ENCODE assay signal across 8 cellular contexts in genomic region chr5:150625831-150626746, GRCh38. TPM values are rescaled to one million over a fixed set of nuclear protein-coding genes. Genes with fewer than 3 reads are reported as not detected.
DNase-seq lines count a peak whose midpoint lies in the region; ATAC-seq and TF ChIP-seq lines count a peak whose summit lies in the region.

No MANE protein-coding gene starts in this region.

- H3K4me1 Mint-ChIP-seq in CD8-positive, alpha-beta memory T cell = peaks cover 11 to 22% (median 15%) of the 10 kb centered on the region in 3 donors

- POLR2A ChIA-PET in CD8-positive, alpha-beta memory T cell (lab: Charles Lee) = no interaction called here

- peak overlapping the region in 3 of 7 donors; percentile 15 to 34 (median 32) for H3K4me3 Mint-ChIP-seq in CD8-positive, alpha-beta memory T cell

- H3K9ac ChIP-seq in duodenal mucosa (ENCODE audit: low read depth in 1 of 2, low read length in 2 of 2) = peak overlapping the region; percentile 76 to 77

- ATAC-seq in GM19043 (IDR thresholded peaks at IDR 0.05; ENCODE audit: low read depth, unreplicated experiment) (peak; percentile 42), HG03097 (IDR thresholded peaks at IDR 0.05; ENCODE audit: low FRiP score, unreplicated experiment) (peak; percentile 43), omental fat pad (ENCODE audit: low FRiP score) (no peak)

- no peak overlapping the region for H3K27ac Mint-ChIP-seq in CD8-positive, alpha-beta memory T cell

- H3K9me3 Mint-ChIP-seq in CD8-positive, alpha-beta memory T cell = no peaks in the 10 kb centered on the region

- peaks cover 0 to 4% (median 0%) of the 10 kb centered on the region in 3 donors for H3K36me3 Mint-ChIP-seq in CD8-positive, alpha-beta memory T cell

- no peaks in the 10 kb centered on the region for H3K27me3 ChIP-seq in duodenal mucosa (ENCODE audit: control insufficient read depth in 1 of 2, insufficient read depth in 2 of 2, low read length in 2 of 2)
- peaks cover 12% of the 10 kb centered on the region for H3K27me3 ChIP-seq in CD8-positive, alpha-beta memory T cell (ENCODE audit: insufficient read depth, low read length, poor library complexity, severe bottlenecking)

- intact Hi-C loops in posterior vena cava (cut with DNase I) = no loop called here

- H3K4me1 ChIP-seq in duodenal mucosa (ENCODE audit: control insufficient read depth in 1 of 2, insufficient read depth in 2 of 2, low read length in 2 of 2) = peaks cover 41 to 47% of the 10 kb centered on the region in 2 donors
- peaks cover 13% of the 10 kb centered on the region for H3K4me1 ChIP-seq in CD8-positive, alpha-beta memory T cell (ENCODE audit: insufficient read depth, low read length)

- H3K27ac ChIP-seq in duodenal mucosa (ENCODE audit: low read depth, low read length) (peak overlapping the region; percentile 82), skin epidermis (peak overlapping the region in 16 of 21 experiments; percentile 29 to 93 (median 84))
- H3K27ac ChIP-seq in CD8-positive, alpha-beta memory T cell (ENCODE audit: low read depth, low read length) = no peak overlapping the region

- peak overlapping the region; percentile 71 to 82 for H3K4me3 ChIP-seq in duodenal mucosa (ENCODE audit: low read depth in 1 of 2, low read length in 2 of 2)
- peak overlapping the region; percentile 47 to 67 (median 56) for H3K4me3 ChIP-seq in skin epidermis
- H3K4me3 ChIP-seq in CD8-positive, alpha-beta memory T cell (ENCODE audit: low read length) = no peak overlapping the region

- CTCF ChIA-PET in CD8-positive, alpha-beta memory T cell (lab: Charles Lee) = no interaction called here

- H3K27me3 Mint-ChIP-seq in CD8-positive, alpha-beta memory T cell = peaks cover 19 to 39% of the 10 kb centered on the region in 2 donors

- no peak for TF ChIP-seq CTCF in omental fat pad (IDR thresholded peaks at IDR 0.05)

- peaks cover 0 to 19% of the 10 kb centered on the region in 2 donors for H3K36me3 ChIP-seq in duodenal mucosa (ENCODE audit: control insufficient read depth in 1 of 2, insufficient read depth in 2 of 2, low read length in 2 of 2)
- H3K36me3 ChIP-seq in CD8-positive, alpha-beta memory T cell (ENCODE audit: insufficient read depth, low read length) = no peaks in the 10 kb centered on the region

- H3K9me3 ChIP-seq in duodenal mucosa (ENCODE audit: control insufficient read depth in 1 of 2, low read length in 2 of 2) = no peaks in the 10 kb centered on the region
- no peaks in the 10 kb centered on the region for H3K9me3 ChIP-seq in CD8-positive, alpha-beta memory T cell (ENCODE audit: low read length)

- no peak for DNase-seq in posterior vena cava (ENCODE audit: low spot score)
- DNase-seq in retina = no peak
- no peak for DNase-seq in omental fat pad (ENCODE audit: low spot score)
- no peak for DNase-seq in CD8-positive, alpha-beta memory T cell

RNA-seq across cellular contexts. Expression of gene SYNPO, which starts 14.4 kb away (rescaled TPM):
- 100 to 1,000 TPM; 183 to 218 TPM for total RNA-seq in posterior vena cava
- 10 to 100 TPM; 12.2 to 43.6 (median 26.1) TPM for total RNA-seq in omental fat pad
- total RNA-seq in CD8-positive, alpha-beta memory T cell = under 1 TPM in 1 of 2 experiments, not detected in 1; 0.13 TPM
- polyA plus RNA-seq in CD8-positive, alpha-beta memory T cell = not detected

RNA-seq across cellular contexts. Expression of gene MYOZ3, which starts 35.0 kb away (rescaled TPM):
- total RNA-seq in posterior vena cava = 1 to 10 TPM in 1 of 2 donors, under 1 TPM in 1; 0.57 to 1.3 TPM
- total RNA-seq in omental fat pad = 1 to 10 TPM in 1 of 4 donors, under 1 TPM in 2, not detected in 1; 0.28 to 1.7 (median 0.56) TPM
- not detected for total RNA-seq in CD8-positive, alpha-beta memory T cell
- not detected for polyA plus RNA-seq in CD8-positive, alpha-beta memory T cell

Comparison
In these comparisons a context has a peak if more than half of its experiments do, and no peak if none do; other contexts are left out.
1. RNA of gene SYNPO, which starts 14.4 kb away (total RNA-seq): 183 to 218 TPM in posterior vena cava and 12.2 to 43.6 TPM in omental fat pad; 0.13 TPM in CD8-positive, alpha-beta memory T cell; every median in the first group is over 10 times any median in the second.